ENCODE assay signal across 8 cellular contexts in genomic region chr4:177442623-177443155, GRCh38. TPM values are rescaled to one million over a fixed set of nuclear protein-coding genes. Genes with fewer than 3 reads are reported as not detected.
A peak's percentile ranks its signal among the peaks of the same experiment; 100 is the strongest.
DNase-seq lines count a peak whose midpoint lies in the region; ATAC-seq, FAIRE-seq and TF ChIP-seq lines count a peak whose summit lies in the region.

No MANE protein-coding gene starts in this region.

- CTCF ChIA-PET in A549 (lab: Yijun Ruan, JAX): interaction anchor here (0.9 to 1.2 kb wide), 2 partner anchors 12 to 192 kb away, joined by 3 to 5 read pairs; no protein-coding TSS in a partner anchor

- H3K9ac ChIP-seq in colonic mucosa (ENCODE audit: low read depth in 2 of 2, low read length in 2 of 2): peak overlapping the region; percentile 64 to 85

- H3K9me3 Mint-ChIP-seq in mesothelial cell of epicardium: no peaks in the 10 kb centered on the region

- 2% methylated on average over 10 of the region's 10 CpGs for WGBS in A549 (ENCODE audit: missing lambda C conversion rate)

- H3K36me3 ChIP-seq in colonic mucosa (no peaks in the 10 kb centered on the region), vagina (no peaks in the 10 kb centered on the region)

- H3K36me3 Mint-ChIP-seq in mesothelial cell of epicardium: peaks cover 6% of the 10 kb centered on the region

- TF ChIP-seq POLR2A in A549 (IDR thresholded peaks at IDR 0.05; ENCODE audit: low read length) (no peak), vagina (IDR thresholded peaks at IDR 0.05) (no peak)

- H3K27ac Mint-ChIP-seq in mesothelial cell of epicardium: peak overlapping the region; percentile 80

- peaks cover 31% of the 10 kb centered on the region for H3K4me1 Mint-ChIP-seq in mesothelial cell of epicardium

- TF ChIP-seq EP300 in A549 (IDR thresholded peaks at IDR 0.05): no peak

- H3K4me3 ChIP-seq in A549: peak overlapping the region; percentile 79
- H3K4me3 ChIP-seq in colonic mucosa: peak overlapping the region; percentile 56
- H3K4me3 ChIP-seq in vagina: peak overlapping the region; percentile 63 to 64

- no peak for TF ChIP-seq CTCF in A549 (IDR thresholded peaks at IDR 0.05)
- no peak for TF ChIP-seq CTCF in GM13976 (IDR thresholded peaks at IDR 0.05; ENCODE audit: borderline replicate concordance, control extremely low read depth, extremely low read depth, insufficient read depth, missing control alignments)
- no peak for TF ChIP-seq CTCF in colonic mucosa (IDR thresholded peaks at IDR 0.05)
- TF ChIP-seq CTCF in mesothelial cell of epicardium (IDR thresholded peaks at IDR 0.05; ENCODE audit: unreplicated experiment): no peak
- no peak for TF ChIP-seq CTCF in vagina (IDR thresholded peaks at IDR 0.05)

- FAIRE-seq in A549 (lab: Jason Lieb, UNC): no peak

- H3K4me3 Mint-ChIP-seq in mesothelial cell of epicardium: peak overlapping the region; percentile 74

- H3K27me3 Mint-ChIP-seq in mesothelial cell of epicardium (ENCODE audit: low read depth): no peaks in the 10 kb centered on the region

- peak overlapping the region; percentile 87 for H3K4me2 ChIP-seq in A549

- DNase-seq in A549 (ENCODE audit: low read depth in 1 of 2, low spot score in 1 of 2) (peak in 1 of 2 experiments; percentile 14), GM13976 (ENCODE audit: low spot score) (peak; percentile 25), RKO (ENCODE audit: low spot score) (peak; percentile 26), colonic mucosa (peak; percentile 25), mesothelial cell of epicardium (ENCODE audit: low spot score in 2 of 2, unreplicated experiment in 2 of 2) (no peak), vagina (ENCODE audit: extremely low spot score in 2 of 2) (no peak)
- DNase-seq in effector CD8-positive, alpha-beta T cell (lab: John Stamatoyannopoulos, UW): no peak

- TF ChIP-seq RAD21 in A549 (conservative IDR thresholded peaks at IDR 0.05 in 1 of 2, IDR thresholded peaks at IDR 0.05 in 1 of 2): no peak

- H3K9me3 ChIP-seq in A549 (no peaks in the 10 kb centered on the region), colonic mucosa (no peaks in the 10 kb centered on the region), vagina (no peaks in the 10 kb centered on the region)

- in situ Hi-C loops in GM13976 (cut with MboI; ENCODE audit: low sequenced_read_pairs, unreplicated experiment): no loop called here

- ATAC-seq in A549: peak in 1 of 2 experiments; percentile 5; a peak in 1 of 6 replicates
- peak; percentile 14 for ATAC-seq in HG03045 (IDR thresholded peaks at IDR 0.05; ENCODE audit: unreplicated experiment)

- POLR2A ChIA-PET in A549 (lab: Yijun Ruan, JAX): interaction anchor here (0.9 to 2.4 kb wide), 8 partner anchors 9 to 193 kb away, joined by 4 to 11 read pairs (median 6); partner anchors contain the start of gene NEIL3

- intact Hi-C loops in colonic mucosa (cut with DNase I) (no loop called here), vagina (cut with DNase I) (no loop called here)

- H3K4me1 ChIP-seq in A549: peaks cover 7% of the 10 kb centered on the region; the same call in 1 of the 3 replicates
- peaks cover 5% of the 10 kb centered on the region for H3K4me1 ChIP-seq in colonic mucosa
- H3K4me1 ChIP-seq in vagina: peaks cover 17% of the 10 kb centered on the region

- H3K27me3 ChIP-seq in colonic mucosa (no peaks in the 10 kb centered on the region), vagina (no peaks in the 10 kb centered on the region)

- peak overlapping the region; percentile 87 to 96 for H3K27ac ChIP-seq in A549
- peak overlapping the region; percentile 91 for H3K27ac ChIP-seq in colonic mucosa
- H3K27ac ChIP-seq in vagina: peak overlapping the region; percentile 94

TF ChIP-seq in A549, 52 proteins besides CTCF, POLR2A, EP300 and RAD21:
- TF ChIP-seq, protein P1, sequence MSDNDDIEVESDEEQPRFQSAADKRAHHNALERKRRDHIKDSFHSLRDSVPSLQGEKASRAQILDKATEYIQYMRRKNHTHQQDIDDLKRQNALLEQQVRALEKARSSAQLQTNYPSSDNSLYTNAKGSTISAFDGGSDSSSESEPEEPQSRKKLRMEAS (IDR thresholded peaks at IDR 0.05): no peak
- TF ChIP-seq, protein P2, sequence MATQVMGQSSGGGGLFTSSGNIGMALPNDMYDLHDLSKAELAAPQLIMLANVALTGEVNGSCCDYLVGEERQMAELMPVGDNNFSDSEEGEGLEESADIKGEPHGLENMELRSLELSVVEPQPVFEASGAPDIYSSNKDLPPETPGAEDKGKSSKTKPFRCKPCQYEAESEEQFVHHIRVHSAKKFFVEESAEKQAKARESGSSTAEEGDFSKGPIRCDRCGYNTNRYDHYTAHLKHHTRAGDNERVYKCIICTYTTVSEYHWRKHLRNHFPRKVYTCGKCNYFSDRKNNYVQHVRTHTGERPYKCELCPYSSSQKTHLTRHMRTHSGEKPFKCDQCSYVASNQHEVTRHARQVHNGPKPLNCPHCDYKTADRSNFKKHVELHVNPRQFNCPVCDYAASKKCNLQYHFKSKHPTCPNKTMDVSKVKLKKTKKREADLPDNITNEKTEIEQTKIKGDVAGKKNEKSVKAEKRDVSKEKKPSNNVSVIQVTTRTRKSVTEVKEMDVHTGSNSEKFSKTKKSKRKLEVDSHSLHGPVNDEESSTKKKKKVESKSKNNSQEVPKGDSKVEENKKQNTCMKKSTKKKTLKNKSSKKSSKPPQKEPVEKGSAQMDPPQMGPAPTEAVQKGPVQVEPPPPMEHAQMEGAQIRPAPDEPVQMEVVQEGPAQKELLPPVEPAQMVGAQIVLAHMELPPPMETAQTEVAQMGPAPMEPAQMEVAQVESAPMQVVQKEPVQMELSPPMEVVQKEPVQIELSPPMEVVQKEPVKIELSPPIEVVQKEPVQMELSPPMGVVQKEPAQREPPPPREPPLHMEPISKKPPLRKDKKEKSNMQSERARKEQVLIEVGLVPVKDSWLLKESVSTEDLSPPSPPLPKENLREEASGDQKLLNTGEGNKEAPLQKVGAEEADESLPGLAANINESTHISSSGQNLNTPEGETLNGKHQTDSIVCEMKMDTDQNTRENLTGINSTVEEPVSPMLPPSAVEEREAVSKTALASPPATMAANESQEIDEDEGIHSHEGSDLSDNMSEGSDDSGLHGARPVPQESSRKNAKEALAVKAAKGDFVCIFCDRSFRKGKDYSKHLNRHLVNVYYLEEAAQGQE (IDR thresholded peaks at IDR 0.05): 0 out of 2 replicates have a peak, but pooled peaks have one; percentile 11
- TF ChIP-seq ZNF302 (CRISPR knock-in tag; IDR thresholded peaks at IDR 0.05) (no peak), PHF8 (IDR thresholded peaks at IDR 0.05; ENCODE audit: borderline replicate concordance, low read depth) (0 out of 2 replicates have a peak, but pooled peaks have one; percentile 9), CHD2 (IDR thresholded peaks at IDR 0.05; ENCODE audit: low read length, partially characterized antibody) (no peak), CBX8 (IDR thresholded peaks at IDR 0.05) (no peak), USF2 (IDR thresholded peaks at IDR 0.05) (no peak), NR3C1 (IDR thresholded peaks at IDR 0.05) (no peak)
- TF ChIP-seq, protein P3, sequence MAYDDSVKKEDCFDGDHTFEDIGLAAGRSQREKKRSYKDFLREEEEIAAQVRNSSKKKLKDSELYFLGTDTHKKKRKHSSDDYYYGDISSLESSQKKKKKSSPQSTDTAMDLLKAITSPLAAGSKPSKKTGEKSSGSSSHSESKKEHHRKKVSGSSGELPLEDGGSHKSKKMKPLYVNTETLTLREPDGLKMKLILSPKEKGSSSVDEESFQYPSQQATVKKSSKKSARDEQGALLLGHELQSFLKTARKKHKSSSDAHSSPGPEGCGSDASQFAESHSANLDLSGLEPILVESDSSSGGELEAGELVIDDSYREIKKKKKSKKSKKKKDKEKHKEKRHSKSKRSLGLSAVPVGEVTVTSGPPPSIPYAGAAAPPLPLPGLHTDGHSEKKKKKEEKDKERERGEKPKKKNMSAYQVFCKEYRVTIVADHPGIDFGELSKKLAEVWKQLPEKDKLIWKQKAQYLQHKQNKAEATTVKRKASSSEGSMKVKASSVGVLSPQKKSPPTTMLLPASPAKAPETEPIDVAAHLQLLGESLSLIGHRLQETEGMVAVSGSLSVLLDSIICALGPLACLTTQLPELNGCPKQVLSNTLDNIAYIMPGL (CRISPR knock-in tag; IDR thresholded peaks at IDR 0.05; ENCODE audit: borderline replicate concordance): no peak
TF ChIP-seq in A549: peak in this region for 2.

RNA-seq across cellular contexts. Expression of gene AGA, which starts 0.5 kb away (rescaled TPM):
- polyA plus RNA-seq in A549 (2011; rRNA removed) (36.8 and 44.0 TPM in 2 replicates), A549 (2017; fragmentation: RNase III; extraction: RNeasy Plus Mini Kit Qiagen cat#74134 plus additional on column Dnase treatment) (25.1 to 27.9 TPM (median 25.5 TPM) in 3 replicates)
- 16.5 and 16.6 TPM in 2 replicates for polyA plus RNA-seq in A549 (2012; cell fraction: cytosol; rRNA removed)
- 15.1 and 17.1 TPM in 2 replicates for polyA plus RNA-seq in A549 (2012; cell fraction: nucleus; rRNA removed)
- polyA minus RNA-seq in A549 (2011; rRNA and poly(A)+ RNA removed): 13.7 and 19.8 TPM in 2 replicates
- total RNA-seq in colonic mucosa (10 to 100 TPM; 12.2 to 15.2 TPM), mesothelial cell of epicardium (14.1 to 17.4 TPM (median 15.8 TPM) in 3 replicates), vagina (26.3 TPM)

Comparison
In these comparisons a context has a peak if more than half of its experiments do, and no peak if none do; other contexts are left out.
1. DNase-seq: peak in GM13976 (single experiment), RKO (single experiment) and colonic mucosa (single experiment); none in mesothelial cell of epicardium (0 of 2), vagina (0 of 2) and effector CD8-positive, alpha-beta T cell (single experiment).
2. Peak in every context shown above with its lines, with median percentiles within 50 percentile points of each other: H3K27ac ChIP-seq and H3K4me3 ChIP-seq.